Comparison of ENCODE assay signal across 1 cellular context in the genomic region with DNA sequence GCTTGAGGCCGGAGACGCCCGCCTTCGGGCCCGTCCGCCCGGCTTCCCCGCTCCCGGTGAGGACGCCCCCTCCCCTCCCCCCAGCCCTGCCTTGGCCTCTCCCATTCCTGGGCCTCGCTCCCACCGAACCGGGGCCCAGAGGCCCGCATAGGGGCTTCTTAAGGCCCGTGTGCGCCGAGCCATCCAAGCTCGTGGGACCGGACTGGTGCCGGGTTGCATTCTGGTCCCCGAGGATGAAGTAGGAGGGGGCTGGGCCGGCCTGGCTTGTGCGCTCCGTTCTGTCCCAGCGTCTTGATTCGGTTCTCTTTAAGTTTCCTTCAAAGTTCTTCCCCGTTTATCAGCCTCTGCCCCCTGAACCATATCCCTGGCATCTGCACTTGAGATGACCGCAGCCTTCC.
TF ChIP-seq lines count a peak whose summit lies in the region.

No MANE protein-coding gene starts in this region.

TF ChIP-seq in GM23338, 12 proteins besides CTCF, POLR2A, EP300 and RAD21:
- TF ChIP-seq ZNF462 (CRISPR knock-in tag; IDR thresholded peaks at IDR 0.05) (no peak), POLR2AphosphoS5 (IDR thresholded peaks at IDR 0.05; ENCODE audit: low read depth) (no peak), ZNF114 (CRISPR knock-in tag; IDR thresholded peaks at IDR 0.05) (no peak), NANOG (IDR thresholded peaks at IDR 0.05; ENCODE audit: borderline replicate concordance) (no peak), CREB1 (CRISPR knock-in tag; IDR thresholded peaks at IDR 0.05; ENCODE audit: low read depth) (no peak), ZNF331 (CRISPR knock-in tag; IDR thresholded peaks at IDR 0.05; ENCODE audit: low read depth) (no peak), EZH2 (IDR thresholded peaks at IDR 0.05; ENCODE audit: low read depth, unreplicated experiment) (no peak), ETS1 (IDR thresholded peaks at IDR 0.05) (no peak), EZH2phosphoT487 (IDR thresholded peaks at IDR 0.05; ENCODE audit: unreplicated experiment) (no peak), REST (IDR thresholded peaks at IDR 0.05; ENCODE audit: unreplicated experiment) (no peak), STAT1 (IDR thresholded peaks at IDR 0.05; ENCODE audit: unreplicated experiment) (no peak), JUNB (IDR thresholded peaks at IDR 0.05; ENCODE audit: unreplicated experiment) (no peak)
